3 cellular contexts compared by ENCODE assay signal in genomic region chr17:68865584-68865983, GRCh38.
A peak's percentile ranks its signal among the peaks of the same experiment; 100 is the strongest.
TF ChIP-seq lines count a peak whose summit lies in the region.

No MANE protein-coding gene starts in this region.

TF ChIP-seq in HepG2, 621 proteins besides CTCF, POLR2A, EP300 and RAD21 (continued from another document):
- TF ChIP-seq MAFF (IDR thresholded peaks at IDR 0.05; ENCODE audit: low read depth, low read length), result peak; percentile 68; the same call in 1 of the 2 replicates
- TF ChIP-seq ZNF605 (CRISPR knock-in tag; IDR thresholded peaks at IDR 0.05), result no peak

TF ChIP-seq in A549, 52 proteins besides CTCF, POLR2A, EP300 and RAD21 (continued from another document):
- no peak for TF ChIP-seq HMGXB4 (CRISPR knock-in tag; IDR thresholded peaks at IDR 0.05; ENCODE audit: borderline replicate concordance)

TF ChIP-seq in IMR-90, 13 proteins besides CTCF, POLR2A, EP300 and RAD21 (continued from another document):
- TF ChIP-seq MAFK (IDR thresholded peaks at IDR 0.05; ENCODE audit: low read depth, low read length) (peak; percentile 35; the same call in 1 of the 2 replicates), MXI1 (IDR thresholded peaks at IDR 0.05; ENCODE audit: borderline replicate concordance, low read depth, low read length) (no peak), BHLHE40 (IDR thresholded peaks at IDR 0.05; ENCODE audit: low read depth, low read length) (no peak)
